11 cellular contexts compared by ENCODE assay signal in the genomic region with DNA sequence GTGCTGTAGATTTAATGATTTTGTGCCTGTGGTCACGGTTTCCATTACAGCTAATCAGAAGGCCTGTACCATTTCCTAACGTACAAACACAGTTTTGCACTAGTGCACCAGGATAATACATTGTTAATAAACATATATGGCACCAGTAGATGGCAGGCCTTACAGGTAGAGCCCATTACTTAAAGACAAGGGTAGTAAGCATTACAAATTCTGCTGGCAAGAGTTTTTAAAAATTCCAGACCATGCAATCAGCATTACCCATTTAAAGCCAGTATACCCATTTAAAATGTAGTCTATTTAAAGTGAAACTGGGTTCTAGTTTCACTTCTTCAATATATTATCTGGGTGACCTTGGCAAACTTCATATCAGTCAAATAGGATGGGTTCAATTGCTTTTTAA.
DNase-seq lines count a peak whose midpoint lies in the region; ATAC-seq and TF ChIP-seq lines count a peak whose summit lies in the region.
"Had no signal": no experiment of that assay in that cellular context is flagged by ENCODE, and none has a peak within 500 bp of the region (broad histone marks: within the 10 kb centered on the region; RNA-seq: fewer than 3 reads in every experiment).

No MANE protein-coding gene starts in this region.

- intact Hi-C loops in transverse colon (cut with DNase I; ENCODE audit: low total_unique reads), result no loop called here
- intact Hi-C loops in adrenal gland (cut with DNase I), result no loop called here

- H3K36me3 ChIP-seq in transverse colon (no peaks in the 10 kb centered on the region), adrenal gland (replicated peaks in 1 of 2) (no peaks in the 10 kb centered on the region), WERI-Rb-1 (no peaks in the 10 kb centered on the region)
- H3K36me3 ChIP-seq: uterus had no signal

- H3K4me1 ChIP-seq in transverse colon (no peaks in the 10 kb centered on the region), adrenal gland (replicated peaks in 1 of 2) (no peaks in the 10 kb centered on the region)
- H3K4me1 ChIP-seq: uterus had no signal

- ATAC-seq in GM18867 (IDR thresholded peaks at IDR 0.05; ENCODE audit: unreplicated experiment) (peak; percentile 77), GM21529 (IDR thresholded peaks at IDR 0.05; ENCODE audit: unreplicated experiment) (peak; percentile 68), HG03196 (IDR thresholded peaks at IDR 0.05; ENCODE audit: unreplicated experiment) (peak; percentile 66), HG03095 (IDR thresholded peaks at IDR 0.05; ENCODE audit: unreplicated experiment) (no peak)

- H3K9me3 ChIP-seq in transverse colon, result no peaks in the 10 kb centered on the region
- H3K9me3 ChIP-seq in adrenal gland (replicated peaks in 1 of 3), result no peaks in the 10 kb centered on the region
- H3K9me3 ChIP-seq in WERI-Rb-1 (ENCODE audit: severe bottlenecking), result no peaks in the 10 kb centered on the region
- H3K9me3 ChIP-seq: uterus had no signal

- TF ChIP-seq EP300 in transverse colon (IDR thresholded peaks at IDR 0.05; ENCODE audit: low read depth), result no peak

- TF ChIP-seq CTCF in transverse colon (IDR thresholded peaks at IDR 0.05), result no peak
- TF ChIP-seq CTCF in adrenal gland (IDR thresholded peaks at IDR 0.05), result no peak
- no peak for TF ChIP-seq CTCF in WERI-Rb-1 (IDR thresholded peaks at IDR 0.05; ENCODE audit: low read depth, low read length)

- H3K27me3 ChIP-seq in transverse colon (no peaks in the 10 kb centered on the region), adrenal gland (no peaks in the 10 kb centered on the region), WERI-Rb-1 (ENCODE audit: insufficient read depth, low read depth, severe bottlenecking) (no peaks in the 10 kb centered on the region)
- H3K27me3 ChIP-seq: uterus had no signal

- WGBS in transverse colon (ENCODE audit: low coverage in 1 of 2), 2 donors, result 82% methylated on average over 2 of the region's 2 CpGs
- 85 to 94% (median 90%) methylated on average over 2 of the region's 2 CpGs for WGBS in adrenal gland, 4 donors

- DNase-seq in RPMI8226 (peak; percentile 83), transverse colon (no peak), adrenal gland (no peak), WERI-Rb-1 (no peak)
- DNase-seq: T-helper 2 cell, uterus had no signal

- H3K4me3 ChIP-seq in transverse colon, result no peak overlapping the region
- no peak overlapping the region for H3K4me3 ChIP-seq in adrenal gland
- H3K4me3 ChIP-seq in WERI-Rb-1 (ENCODE audit: low read depth, low read length), result no peak overlapping the region
- H3K4me3 ChIP-seq: GM23338, uterus had no signal

- in situ Hi-C loops in transverse colon (cut with MboI; ENCODE audit: low pct_ligation_motif_present in 1 of 4, low pct_unique_long_range_greater_than_20kb in 1 of 4, low sequenced_read_pairs in 3 of 4), result no loop called here

- TF ChIP-seq POLR2A in transverse colon (IDR thresholded peaks at IDR 0.05) (no peak), adrenal gland (IDR thresholded peaks at IDR 0.05) (no peak)

- H3K27ac ChIP-seq in transverse colon (no peak overlapping the region), adrenal gland (no peak overlapping the region), WERI-Rb-1 (no peak overlapping the region)
- H3K27ac ChIP-seq: uterus had no signal
